29 cellular contexts compared by ENCODE assay signal in genomic region chr10:18085855-18086254, GRCh38. TPM values are rescaled to one million over a fixed set of nuclear protein-coding genes. Genes with fewer than 3 reads are reported as not detected.
"Had no signal": no experiment of that assay in that cellular context is flagged by ENCODE, and none has a peak within 500 bp of the region (broad histone marks: within the 10 kb centered on the region; RNA-seq: fewer than 3 reads in every experiment).

No MANE protein-coding gene starts in this region.

- H3K4me2 ChIP-seq: smooth muscle cell had no signal

- FAIRE-seq: pancreas had no signal

- H3K4me1 ChIP-seq: pancreas, prostate gland, right lobe of liver, spleen, suprapubic skin, testis, tibial artery, upper lobe of right lung, uterus had no signal

- H3K36me3 ChIP-seq: neutrophil, pancreas, prostate gland, right lobe of liver, spleen, suprapubic skin, tibial artery, transverse colon, upper lobe of right lung, uterus had no signal

- DNase-seq: naive thymus-derived CD8-positive, alpha-beta T cell; nephron progenitor cell; nucleus accumbens; pancreas; right cardiac atrium; right lobe of liver; spleen; stimulated activated CD4-positive, alpha-beta T cell treated with anti-CD3 and anti-CD28 coated beads, Interleukin-12 subunit alpha, Interleukin-12 subunit beta, amount 100 ng/mL, for 4 hours; stimulated activated CD4-positive, alpha-beta T cell treated with anti-CD3 and anti-CD28 coated beads, Interleukin-1b, Interleukin-23, amount 100 ng/mL, for 48 hours; stimulated activated CD4-positive, alpha-beta T cell treated with anti-CD3 and anti-CD28 coated beads, Interleukin-4, amount 100 ng/mL, for 1 hour; stimulated activated CD4-positive, alpha-beta T cell treated with anti-CD3 and anti-CD28 coated beads, Interleukin-4, amount 100 ng/mL, for 4 hours; stimulated activated CD8-positive, alpha-beta memory T cell treated with anti-CD3 and anti-CD28 coated beads, Interleukin-4, amount 100 ng/mL, for 48 hours; stimulated activated naive CD4-positive, alpha-beta T cell; stimulated activated naive CD8-positive, alpha-beta T cell treated with anti-CD3 and anti-CD28 coated beads, Interleukin-15, amount 100 ng/mL, for 72 hours; stimulated activated naive CD8-positive, alpha-beta T cell treated with anti-CD3 and anti-CD28 coated beads, Interleukin-15, Interleukin-2, amounts not matched to agents 100 U/mL and 50 U/mL, for 24 hours; substantia nigra; testis; tibial artery; transverse colon; upper lobe of right lung; uterus had no signal

- H3K4me3 ChIP-seq: pancreas, prostate gland, right lobe of liver, skin epidermis, smooth muscle cell, spleen, suprapubic skin, testis, tibial artery, transverse colon, upper lobe of right lung, uterus had no signal

- H3K27me3 ChIP-seq: neutrophil, pancreas, right lobe of liver, spleen, suprapubic skin, testis, tibial artery, transverse colon, upper lobe of right lung, uterus had no signal

- H3K27ac ChIP-seq: neutrophil, pancreas, prostate gland, right lobe of liver, skin epidermis, spleen, suprapubic skin, testis, tibial artery, upper lobe of right lung had no signal

- ATAC-seq: naive thymus-derived CD8-positive, alpha-beta T cell; natural killer cell treated with Interleukin-12 subunit alpha and Interleukin-12 subunit beta and Interleukin-15 and Interleukin-18, amount 100 ng/mL, for 72 hours; pancreas; right cardiac atrium; right lobe of liver; stimulated activated memory B cell treated with anti-CD40 and anti-IgM and Interleukin-4, amounts not matched to agents 10 μg/mL and 1 μg/mL and 100 μg/mL, for 72 hours; stimulated activated naive CD8-positive, alpha-beta T cell treated with anti-CD3 and anti-CD28 coated beads, Interleukin-15, amount 100 ng/mL, for 72 hours; stimulated activated naive CD8-positive, alpha-beta T cell treated with anti-CD3 and anti-CD28 coated beads, Interleukin-15, Interleukin-2, amounts not matched to agents 100 U/mL and 50 U/mL, for 24 hours; upper lobe of right lung had no signal

- H3K9me3 ChIP-seq: neutrophil, pancreas, prostate gland, right lobe of liver, spleen, suprapubic skin, testis, tibial artery, transverse colon, upper lobe of right lung, uterus had no signal

RNA-seq across cellular contexts. Expression of gene CACNB2, which starts 54.4 kb away (rescaled TPM):
- total RNA-seq: naive thymus-derived CD8-positive, alpha-beta T cell; natural killer cell treated with Interleukin-12 subunit alpha and Interleukin-12 subunit beta and Interleukin-15 and Interleukin-18, amount 100 ng/mL, for 72 hours; renal cortical epithelial cell had no signal
